In genomic region chr3:42228796-42229195, GRCh38 we compare ENCODE assay signal across 13 cellular contexts. TPM values are rescaled to one million over a fixed set of nuclear protein-coding genes. Genes with fewer than 3 reads are reported as not detected.
DNase-seq lines count a peak whose midpoint lies in the region; ATAC-seq, FAIRE-seq and TF ChIP-seq lines count a peak whose summit lies in the region.
"Had no signal": no experiment of that assay in that cellular context is flagged by ENCODE, and none has a peak within 500 bp of the region (broad histone marks: within the 10 kb centered on the region; RNA-seq: fewer than 3 reads in every experiment).

No MANE protein-coding gene starts in this region.

- peak; percentile 52 to 79 for TF ChIP-seq RAD21 in K562 (CRISPR knock-in tag; conservative IDR thresholded peaks at IDR 0.05 in 1 of 2, IDR thresholded peaks at IDR 0.05 in 1 of 2)

- BruUV-seq in K562 (replicated peaks; lab: Mats Ljungman, UMichigan): no TSS peak

- H3K79me2 ChIP-seq in Loucy (ENCODE audit: insufficient read depth, low read length) (no peaks in the 10 kb centered on the region), K562 (ENCODE audit: control insufficient read depth, insufficient read depth, low read length) (no peaks in the 10 kb centered on the region)

- no peak for FAIRE-seq in K562 (lab: Jason Lieb, UNC)

- ATAC-seq in Right ventricle myocardium superior (ENCODE audit: poor library complexity) (no peak), K562 (0 out of 3 replicates have a peak, but pooled peaks have one; percentile 27)

- intact Hi-C loops in Right ventricle myocardium superior (cut with DNase I): loop anchor here (10.0 kb wide), 1 partner anchor 334 kb away; no protein-coding TSS in a partner anchor
- intact Hi-C loops in K562 (cut with micrococcal nuclease): loop anchor here (1.0 kb wide), 2 partner anchors 111 to 334 kb away; no protein-coding TSS in a partner anchor

- no peak overlapping the region for H3K27ac ChIP-seq in cardiac muscle cell
- H3K27ac ChIP-seq in K562 (ENCODE audit: extremely low read depth, low read depth, low read length): no peak overlapping the region

- H4K20me1 ChIP-seq in Loucy (ENCODE audit: insufficient read depth, low read length, poor library complexity, severe bottlenecking): no peaks in the 10 kb centered on the region
- 0 out of 2 replicates have a peak, but pooled peaks cover 4% of the 10 kb centered on the region for H4K20me1 ChIP-seq in K562 (replicated peaks; ENCODE audit: control insufficient read depth, insufficient read depth, low read length)

- H3K4me3 ChIP-seq in cardiac muscle cell (no peak overlapping the region), Loucy (ENCODE audit: low read length, poor library complexity, severe bottlenecking) (no peak overlapping the region), K562 (no peak overlapping the region), retinal pigment epithelial cell (ENCODE audit: low read length) (no peak overlapping the region)

- no peak for TF ChIP-seq EP300 in K562 (IDR thresholded peaks at IDR 0.05; ENCODE audit: low read length)

- H3K4me2 ChIP-seq in Loucy (ENCODE audit: low read depth, low read length, poor library complexity, severe bottlenecking): no peak overlapping the region
- H3K4me2 ChIP-seq in K562 (ENCODE audit: insufficient read depth, low read length): no peak overlapping the region

- H2AFZ ChIP-seq in Loucy (ENCODE audit: low read length): no peak overlapping the region
- H2AFZ ChIP-seq in K562 (ENCODE audit: low read depth, low read length): no peak overlapping the region

- TF ChIP-seq POLR2A in K562 (conservative IDR thresholded peaks at IDR 0.05): no peak

- DNase-seq in cardiac muscle cell (ENCODE audit: low read depth in 1 of 2, low spot score in 1 of 2): peak in 1 of 2 donors; percentile 11
- DNase-seq in Right ventricle myocardium superior: no peak
- peak in 2 of 4 experiments; percentile 31 to 34 for DNase-seq in K562 (ENCODE audit: extremely low read depth in 1 of 4, low spot score in 3 of 4)
- no peak for DNase-seq in retinal pigment epithelial cell (ENCODE audit: low read depth)
- DNase-seq in GOT3 (lab: John Stamatoyannopoulos, UW): no peak
- DNase-seq in SKM-1 treated with dmso at 0.1 percent for 144 hours (lab: John Stamatoyannopoulos, UW; ENCODE audit: unreplicated experiment): no peak
- no peak for DNase-seq in retina
- DNase-seq: activated gamma-delta T cell treated with Interleukin-2 at 50 U/mL for 16 hours, midbrain, NCI-H2081 treated with DMSO at 0.1 percent for 48 hours, T-helper 9 cell had no signal

- H3K9me2 ChIP-seq in Loucy (replicated peaks; ENCODE audit: low read depth, low read length): no peaks in the 10 kb centered on the region

- H3K36me3 ChIP-seq in cardiac muscle cell (no peaks in the 10 kb centered on the region), Loucy (ENCODE audit: insufficient read depth, low read length) (peaks cover 16% of the 10 kb centered on the region; the same call in 1 of the 2 replicates), K562 (ENCODE audit: control insufficient read depth, insufficient read depth, low read length) (no peaks in the 10 kb centered on the region)

- POLR2A ChIA-PET in K562 (lab: Yijun Ruan, JAX): interaction anchor here (1.4 kb wide), 1 partner anchor 16 kb away, joined by 4 read pairs; no protein-coding TSS in a partner anchor

- no peaks in the 10 kb centered on the region for H3K9me1 ChIP-seq in K562 (ENCODE audit: control insufficient read depth, insufficient read depth, low read length)

- H3K4me1 ChIP-seq in cardiac muscle cell (ENCODE audit: low read depth) (no peaks in the 10 kb centered on the region), Loucy (ENCODE audit: insufficient read depth, low read length, poor library complexity, severe bottlenecking) (no peaks in the 10 kb centered on the region), K562 (replicated peaks in 1 of 2; ENCODE audit: control insufficient read depth in 2 of 2, insufficient read depth in 2 of 2, low read length in 2 of 2) (peaks cover 0 to 4% of the 10 kb centered on the region in 2 experiments; a peak in 2 of 5 replicates)

- H3K9me3 ChIP-seq in cardiac muscle cell (ENCODE audit: low read depth) (no peaks in the 10 kb centered on the region), Loucy (ENCODE audit: insufficient read depth, low read depth, low read length) (no peaks in the 10 kb centered on the region), K562 (replicated peaks; ENCODE audit: control insufficient read depth, insufficient read depth, low read depth, low read length) (no peaks in the 10 kb centered on the region)

- CTCF ChIA-PET in K562 (lab: Yijun Ruan, JAX; ENCODE audit: low intra/inter-chr PET ratio): interaction anchor here (0.5 to 3.6 kb wide), 5 partner anchors 115 to 1486 kb away, joined by 3 to 32 read pairs (median 5); no protein-coding TSS in a partner anchor

- H3F3A ChIP-seq in Loucy (ENCODE audit: low read depth): no peaks in the 10 kb centered on the region

- in situ Hi-C loops in K562 (cut with MboI): loop anchor here (10.0 kb wide), 1 partner anchor 216 kb away; no protein-coding TSS in a partner anchor

- WGBS in K562 (ENCODE audit: insufficient coverage, low coverage, missing lambda C conversion rate): 2% methylated on average over 5 of the region's 5 CpGs

- no peaks in the 10 kb centered on the region for H3K27me3 ChIP-seq in cardiac muscle cell
- H3K27me3 ChIP-seq in Loucy (ENCODE audit: insufficient read depth, low read length, poor library complexity, severe bottlenecking): no peaks in the 10 kb centered on the region
- H3K27me3 ChIP-seq in K562 (ENCODE audit: control insufficient read depth in 2 of 2, insufficient read depth in 2 of 2, low read length in 2 of 2): peaks cover 7 to 21% of the 10 kb centered on the region in 2 experiments; a peak in 4 of 5 replicates

- TF ChIP-seq CTCF in cardiac muscle cell (IDR thresholded peaks at IDR 0.05; ENCODE audit: low read depth, low read length) (peak; percentile 16), Loucy (conservative IDR thresholded peaks at IDR 0.05; ENCODE audit: low read length) (peak; percentile 52), K562 (IDR thresholded peaks at IDR 0.05 in 2 of 3, conservative IDR thresholded peaks at IDR 0.05 in 1 of 3; ENCODE audit: insufficient read depth in 2 of 3, low read depth in 1 of 3, low read length in 3 of 3) (peak; percentile 46 to 71 (median 50); a peak in 4 of 6 replicates), retinal pigment epithelial cell (conservative IDR thresholded peaks at IDR 0.05; ENCODE audit: low read depth, low read length) (peak; percentile 15)

- no peak overlapping the region for H3K9ac ChIP-seq in Loucy (ENCODE audit: low read depth, low read length, poor library complexity, severe bottlenecking)
- H3K9ac ChIP-seq in K562 (ENCODE audit: insufficient read depth in 1 of 2, low read depth in 2 of 2, low read length in 2 of 2): no peak overlapping the region

TF ChIP-seq in K562, 482 proteins besides CTCF, POLR2A, EP300 and RAD21 (continues in another document):
- no peak for TF ChIP-seq MEIS2 (IDR thresholded peaks at IDR 0.05; ENCODE audit: partially characterized antibody)
- no peak for TF ChIP-seq SUPT5H (IDR thresholded peaks at IDR 0.05)
- TF ChIP-seq TRIM25 (IDR thresholded peaks at IDR 0.05; ENCODE audit: borderline replicate concordance): peak; percentile 78; the same call in 1 of the 2 replicates
- no peak for TF ChIP-seq HDGF (IDR thresholded peaks at IDR 0.05)
- TF ChIP-seq ARID2 (IDR thresholded peaks at IDR 0.05): 0 out of 2 replicates have a peak, but pooled peaks have one; percentile 10

RNA-seq across cellular contexts. Expression of gene CCK, which starts 37.2 kb away (rescaled TPM):
- 0.39 TPM in 1 of 2 replicates, not detected in the other for total RNA-seq in cardiac muscle cell
- polyA plus RNA-seq in cardiac muscle cell: 0.65 TPM in 1 of 2 replicates, not detected in the other
- not detected for total RNA-seq in Right ventricle myocardium superior
- total RNA-seq in K562 (2011; cell fraction: chromatin; rRNA removed; ENCODE audit: low replicate concordance): not detected in 2 replicates
- total RNA-seq in K562 (2011; cell fraction: nucleolus; rRNA removed): not detected in 2 replicates
- not detected in 2 replicates for total RNA-seq in K562 (2011; cell fraction: nucleoplasm; rRNA removed)
- total RNA-seq in K562 (2014; rRNA removed): 0.29 TPM in 1 of 2 replicates, not detected in the other
- not detected in 2 replicates for total RNA-seq in K562 (2014; rRNA removed; fragmentation: Illumina TruSeq; extraction: Trizol)
- total RNA-seq in K562 (2015; rRNA removed; fragmentation: Illumina TruSeq; extraction: Trizol): not detected in 2 replicates
- not detected in 2 replicates for total RNA-seq in K562 (2021)
- not detected in 2 replicates for polyA plus RNA-seq in K562 (2011; rRNA removed)
- 0.09 TPM in 1 of 2 replicates, not detected in the other for polyA plus RNA-seq in K562 (2011; cell fraction: cytosol; rRNA removed)
- not detected in 2 replicates for polyA plus RNA-seq in K562 (2011; cell fraction: nucleus; rRNA removed)
- polyA plus RNA-seq in K562 (2012): 0.12 TPM in 1 of 2 replicates, not detected in the other
- polyA plus RNA-seq in K562 (2014; fragmentation: Illumina TruSeq; extraction: Trizol): not detected in 2 replicates
- polyA plus RNA-seq in K562 (2014; fragmentation: Nextera tagmentation; extraction: Ambion mirVana): not detected
- polyA plus RNA-seq in K562 (2014; rRNA removed): not detected in 2 replicates
- not detected in 2 replicates for polyA minus RNA-seq in K562 (2011; rRNA and poly(A)+ RNA removed)
- polyA minus RNA-seq in K562 (2011; cell fraction: cytosol; rRNA and poly(A)+ RNA removed): not detected in 2 replicates
- not detected in 2 replicates for polyA minus RNA-seq in K562 (2011; cell fraction: nucleus; rRNA and poly(A)+ RNA removed)
- total RNA-seq: subcutaneous adipose tissue had no signal
